8 cellular contexts compared by ENCODE assay signal in genomic region chr4:189940178-189941004, GRCh38. TPM values are rescaled to one million over a fixed set of nuclear protein-coding genes. Genes with fewer than 3 reads are reported as not detected.
DNase-seq lines count a peak whose midpoint lies in the region; ATAC-seq and TF ChIP-seq lines count a peak whose summit lies in the region.

Gene FRG1, plus strand, starts transcription at chr4:189940872. Its CDS starts 138 bp downstream, at chr4:189941010.

- no peak within 1 kb of the TSS for H2BK20ac ChIP-seq in IMR-90 (ENCODE audit: low read depth, low read length)

- peaks cover 42 to 46% of the 10 kb centered on the region in 2 donors for H3K4me1 Mint-ChIP-seq in natural killer cell
- H3K4me1 Mint-ChIP-seq in stimulated activated naive CD8-positive, alpha-beta T cell treated with anti-CD3 and anti-CD28 coated beads, Interleukin-15, amount 100 ng/mL, for 72 hours = peaks cover 43% of the 10 kb centered on the region

- CTCF ChIA-PET in IMR-90 (lab: Yijun Ruan, JAX) = interaction anchor here (0.9 to 1.5 kb wide), 2 partner anchors 31 to 34 kb away, joined by 3 read pairs; no protein-coding TSS in a partner anchor

- peak within 1 kb of the TSS; percentile 85 for H4K91ac ChIP-seq in IMR-90 (ENCODE audit: insufficient read depth, low read depth, low read length)

- H3K27ac ChIP-seq in IMR-90 (ENCODE audit: insufficient read depth, low read length) (peak within 1 kb of the TSS; percentile 84), esophagus squamous epithelium (peak within 1 kb of the TSS; percentile 90 to 95 (median 94))

- in situ Hi-C loops in IMR-90 (cut with MboI; ENCODE audit: low sequenced_read_pairs) = no loop called here

- intact Hi-C loops in IMR-90 (cut with micrococcal nuclease) = no loop called here
- intact Hi-C loops in esophagus squamous epithelium (cut with DNase I) = no loop called here
- intact Hi-C loops in natural killer cell (cut with micrococcal nuclease) = no loop called here

- peak within 1 kb of the TSS; percentile 85 for H3K4me3 ChIP-seq in IMR-90 (ENCODE audit: insufficient read depth, low read depth, low read length)
- peak within 1 kb of the TSS; percentile 77 to 99 (median 88) for H3K4me3 ChIP-seq in esophagus squamous epithelium

- no TSS peak for BruUV-seq in IMR-90 (replicated peaks; lab: Mats Ljungman, UMichigan)

- peak within 1 kb of the TSS; percentile 74 for H2BK5ac ChIP-seq in IMR-90 (ENCODE audit: low read depth, low read length, poor library complexity, severe bottlenecking)

- H4K20me1 ChIP-seq in IMR-90 (ENCODE audit: insufficient read depth, low read length) = no peaks in the 10 kb centered on the region

- WGBS in IMR-90 (ENCODE audit: extremely low coverage in 2 of 2, insufficient read length in 1 of 2), 2 experiments = 9% methylated on average over 27 of the region's 70 CpGs; no CpG with 5 or more reads in 1 of the 2 experiments
- WGBS in esophagus squamous epithelium, 2 donors = 19 to 21% methylated on average over 15 to 30 of the region's 70 CpGs

- no peak for TF ChIP-seq RAD21 in IMR-90 (IDR thresholded peaks at IDR 0.05; ENCODE audit: low read length)

- peak within 1 kb of the TSS; percentile 51; the same call in 1 of the 2 replicates for H3K18ac ChIP-seq in IMR-90 (ENCODE audit: low read depth, low read length)

- dilution Hi-C loops in IMR-90 (cut with HindIII; ENCODE audit: low sequenced_read_pairs, unreplicated experiment) = no loop called here

- H3K27ac Mint-ChIP-seq in natural killer cell = peak within 1 kb of the TSS; percentile 89 to 99
- H3K27ac Mint-ChIP-seq in stimulated activated naive CD8-positive, alpha-beta T cell treated with anti-CD3 and anti-CD28 coated beads, Interleukin-15, amount 100 ng/mL, for 72 hours = peak within 1 kb of the TSS; percentile 97 to 98

- H3K4me3 Mint-ChIP-seq in natural killer cell = peak within 1 kb of the TSS; percentile 95
- H3K4me3 Mint-ChIP-seq in stimulated activated naive CD8-positive, alpha-beta T cell treated with anti-CD3 and anti-CD28 coated beads, Interleukin-15, amount 100 ng/mL, for 72 hours = peak within 1 kb of the TSS; percentile 90 to 96

- H3K14ac ChIP-seq in IMR-90 (replicated peaks; ENCODE audit: low read depth, low read length) = peak within 1 kb of the TSS; percentile 92

- H4K8ac ChIP-seq in IMR-90 (ENCODE audit: low read depth in 2 of 2, low read length in 2 of 2) = peak within 1 kb of the TSS; percentile 96 to 99

- H3K23ac ChIP-seq in IMR-90 (ENCODE audit: low read depth, low read length) = peak within 1 kb of the TSS; percentile 75; the same call in 1 of the 2 replicates

- peak; percentile 100 for ATAC-seq in GM21515 (IDR thresholded peaks at IDR 0.05; ENCODE audit: unreplicated experiment)
- peak; percentile 100 for ATAC-seq in IMR-90 (ENCODE audit: low read depth)
- ATAC-seq in natural killer cell = peak; percentile 93 to 99 (median 96)
- ATAC-seq in stimulated activated naive CD8-positive, alpha-beta T cell treated with anti-CD3 and anti-CD28 coated beads, Interleukin-15, amount 100 ng/mL, for 72 hours = peak; percentile 99

- DNase-seq in CMK (ENCODE audit: low read depth) = peak; percentile 78
- peak; percentile 93 for DNase-seq in IMR-90
- DNase-seq in activated CD8-positive, alpha-beta memory T cell treated with anti-CD3 and anti-CD28 coated beads, Interleukin-2, amount 50 U/mL, for 4 hours = peak; percentile 97
- no peak for DNase-seq in esophagus squamous epithelium (lab: John Stamatoyannopoulos, UW)
- DNase-seq in natural killer cell = peak; percentile 98
- peak; percentile 96 to 97 for DNase-seq in stimulated activated naive CD8-positive, alpha-beta T cell treated with anti-CD3 and anti-CD28 coated beads, Interleukin-15, amount 100 ng/mL, for 72 hours
- DNase-seq in DMS53 (lab: John Stamatoyannopoulos, UW) = no peak

- H3K9ac ChIP-seq in IMR-90 (ENCODE audit: low read depth, low read length) = peak within 1 kb of the TSS; percentile 82

- H2AFZ ChIP-seq in IMR-90 (replicated peaks; ENCODE audit: low read length, poor library complexity) = peak within 1 kb of the TSS; percentile 95

- POLR2A ChIA-PET in IMR-90 (lab: Charles Lee; ENCODE audit: unreplicated experiment) = no interaction called here

- peak; percentile 99 for TF ChIP-seq CTCF in IMR-90 (conservative IDR thresholded peaks at IDR 0.05; ENCODE audit: low read depth, low read length)
- peak; percentile 69 to 95 (median 90) for TF ChIP-seq CTCF in esophagus squamous epithelium (IDR thresholded peaks at IDR 0.05)
- peak; percentile 67 for TF ChIP-seq CTCF in natural killer cell (IDR thresholded peaks at IDR 0.05)

- H3K4ac ChIP-seq in IMR-90 (ENCODE audit: low read depth, low read length) = peak within 1 kb of the TSS; percentile 93

- H3K56ac ChIP-seq in IMR-90 (ENCODE audit: extremely low read depth, insufficient read depth, low read length) = peak within 1 kb of the TSS; percentile 69

- H2AK5ac ChIP-seq in IMR-90 (ENCODE audit: low read depth, low read length) = peak within 1 kb of the TSS; percentile 59

- H2BK120ac ChIP-seq in IMR-90 (ENCODE audit: low read depth, low read length) = peak within 1 kb of the TSS; percentile 69

- no peak within 1 kb of the TSS; the same call in 2 of the 3 replicates for H2BK15ac ChIP-seq in IMR-90 (ENCODE audit: low read depth, low read length)

- H3K36me3 ChIP-seq in IMR-90 (ENCODE audit: control insufficient read depth, insufficient read depth, low read length) (no peaks in the 10 kb centered on the region; the same call in 1 of the 2 replicates), esophagus squamous epithelium (peaks cover 0 to 6% (median 0%) of the 10 kb centered on the region in 3 donors)

- H3K36me3 Mint-ChIP-seq in natural killer cell = peaks cover 10% of the 10 kb centered on the region

- H3K79me1 ChIP-seq in IMR-90 (ENCODE audit: low read depth in 1 of 2, low read length in 2 of 2) = peaks cover 3% of the 10 kb centered on the region in 2 experiments; a peak in 1 of 4 replicates

- peaks cover 0 to 5% of the 10 kb centered on the region in 2 donors for H3K9me3 Mint-ChIP-seq in natural killer cell
- peaks cover 17 to 30% of the 10 kb centered on the region in 2 donors for H3K9me3 Mint-ChIP-seq in stimulated activated naive CD8-positive, alpha-beta T cell treated with anti-CD3 and anti-CD28 coated beads, Interleukin-15, amount 100 ng/mL, for 72 hours

- no peaks in the 10 kb centered on the region for H3K27me3 ChIP-seq in IMR-90 (ENCODE audit: control insufficient read depth, insufficient read depth, low read length)
- H3K27me3 ChIP-seq in esophagus squamous epithelium = no peaks in the 10 kb centered on the region

- peak within 1 kb of the TSS; percentile 88 for H3K4me2 ChIP-seq in IMR-90 (ENCODE audit: low read depth, low read length)

- H3K9me3 ChIP-seq in IMR-90 (ENCODE audit: control insufficient read depth, insufficient read depth, low read length) (no peaks in the 10 kb centered on the region), esophagus squamous epithelium (no peaks in the 10 kb centered on the region)

- no peaks in the 10 kb centered on the region for H3K9me1 ChIP-seq in IMR-90 (ENCODE audit: insufficient read depth, low read length)

- H3K4me1 ChIP-seq in IMR-90 (ENCODE audit: control insufficient read depth, insufficient read depth, low read length) (no peaks in the 10 kb centered on the region; the same call in 1 of the 2 replicates), esophagus squamous epithelium (peaks cover 0 to 26% (median 10%) of the 10 kb centered on the region in 3 donors)

- H4K5ac ChIP-seq in IMR-90 (ENCODE audit: low read depth, low read length) = peak within 1 kb of the TSS; percentile 84

- no peaks in the 10 kb centered on the region for H3K27me3 Mint-ChIP-seq in natural killer cell (ENCODE audit: low read depth in 2 of 2)
- no peaks in the 10 kb centered on the region for H3K27me3 Mint-ChIP-seq in stimulated activated naive CD8-positive, alpha-beta T cell treated with anti-CD3 and anti-CD28 coated beads, Interleukin-15, amount 100 ng/mL, for 72 hours

- TF ChIP-seq POLR2A in IMR-90 (IDR thresholded peaks at IDR 0.05; ENCODE audit: low read depth, low read length) = peak; percentile 75
- TF ChIP-seq POLR2A in esophagus squamous epithelium (IDR thresholded peaks at IDR 0.05) = peak in 2 of 4 donors; percentile 46 to 67

- H2AK9ac ChIP-seq in IMR-90 (replicated peaks; ENCODE audit: low read depth, low read length, poor library complexity) = peak within 1 kb of the TSS; percentile 78

TF ChIP-seq in IMR-90, 13 proteins besides CTCF, POLR2A, EP300 and RAD21:
- peak; percentile 63; the same call in 1 of the 2 replicates for TF ChIP-seq MAZ (IDR thresholded peaks at IDR 0.05; ENCODE audit: borderline replicate concordance, low read depth, low read length)
- TF ChIP-seq MXI1 (IDR thresholded peaks at IDR 0.05; ENCODE audit: borderline replicate concordance, low read depth, low read length) = peak; percentile 50; the same call in 1 of the 2 replicates
- no peak for TF ChIP-seq FOS (IDR thresholded peaks at IDR 0.05; ENCODE audit: low read depth, low read length)

RNA-seq across cellular contexts. Expression of gene FRG1, which starts in this region (rescaled TPM):
- total RNA-seq in IMR-90 (2012; rRNA removed) (13.4 and 28.3 TPM in 2 replicates), esophagus squamous epithelium (10 to 100 TPM; 29.7 to 45.5 (median 34.2) TPM), natural killer cell (10 to 100 TPM; 53.4 to 62.3 (median 58.1) TPM)
- polyA plus RNA-seq in IMR-90 (2012; rRNA removed) = 16.1 and 16.2 TPM in 2 replicates
- 4.9 and 12.3 TPM in 2 replicates for polyA plus RNA-seq in IMR-90 (2012; cell fraction: cytosol; rRNA removed)
- 1.3 and 9.4 TPM in 2 replicates for polyA plus RNA-seq in IMR-90 (2012; cell fraction: nucleus; rRNA removed; ENCODE audit: low replicate concordance)

Comparison
In these comparisons a context has a peak if more than half of its experiments do, and no peak if none do; other contexts are left out.
1. DNase-seq: peak in CMK (single experiment), IMR-90 (single experiment), activated CD8-positive, alpha-beta memory T cell treated with anti-CD3 and anti-CD28 coated beads, Interleukin-2, amount 50 U/mL, for 4 hours (single experiment), natural killer cell (single experiment) and stimulated activated naive CD8-positive, alpha-beta T cell treated with anti-CD3 and anti-CD28 coated beads, Interleukin-15, amount 100 ng/mL, for 72 hours (2 of 2); none in esophagus squamous epithelium (single experiment) and DMS53 (single experiment).
2. Peak in every context shown above with its lines, with median percentiles within 50 percentile points of each other: ATAC-seq and CTCF ChIP-seq.